Comparison of ENCODE assay signal across 17 cellular contexts in the genomic region with DNA sequence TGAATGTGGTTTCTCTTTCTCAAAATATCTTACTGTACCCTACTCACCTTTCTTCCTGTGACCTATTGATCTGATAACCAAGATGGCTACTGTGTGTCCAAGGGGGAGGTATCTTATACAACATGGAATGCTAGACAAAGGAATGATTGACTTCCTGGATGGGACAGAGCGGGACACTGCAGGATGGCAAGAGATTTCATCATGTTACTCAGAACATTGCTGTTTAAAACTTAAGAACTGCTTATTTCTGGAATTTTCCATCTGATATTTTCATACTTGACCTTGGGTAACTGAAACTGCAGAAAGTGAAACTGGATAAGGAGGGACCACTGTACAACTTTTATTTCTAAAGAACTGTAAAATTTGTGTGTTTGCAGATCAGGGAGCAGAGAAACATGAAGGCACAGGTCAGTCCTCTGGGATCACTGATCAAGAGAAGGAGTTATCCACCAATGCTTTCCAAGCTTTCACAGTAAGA. TPM values are rescaled to one million over a fixed set of nuclear protein-coding genes. Genes with fewer than 3 reads are reported as not detected.
DNase-seq lines count a peak whose midpoint lies in the region; ATAC-seq and TF ChIP-seq lines count a peak whose summit lies in the region.
"Had no signal": no experiment of that assay in that cellular context is flagged by ENCODE, and none has a peak within 500 bp of the region (broad histone marks: within the 10 kb centered on the region; RNA-seq: fewer than 3 reads in every experiment).

No MANE protein-coding gene starts in this region.

- no peak overlapping the region for H4K8ac ChIP-seq in H9 (replicated peaks; ENCODE audit: insufficient read length, low read depth, low read length)

- H3K56ac ChIP-seq in H9 (ENCODE audit: insufficient read length, low read depth, low read length): no peak overlapping the region

- no peaks in the 10 kb centered on the region for H3F3A ChIP-seq in PC-3 (ENCODE audit: low read length, unreplicated experiment)

- H2BK15ac ChIP-seq in H9 (ENCODE audit: low read depth, low read length): no peak overlapping the region

- H2AFZ ChIP-seq in H9 (ENCODE audit: low read length) (no peak overlapping the region), PC-3 (ENCODE audit: low read length) (no peak overlapping the region)

- H2BK5ac ChIP-seq in H9 (ENCODE audit: insufficient read length, low read length): no peak overlapping the region

- intact Hi-C loops in PC-3 (cut with micrococcal nuclease): no loop called here

- H3K36me3 Mint-ChIP-seq in H9 (ENCODE audit: insufficient read depth in 1 of 3, low read depth in 3 of 3) (peaks cover 2 to 19% (median 10%) of the 10 kb centered on the region in 3 experiments; a peak in 5 of 7 replicates), glutamatergic neuron (ENCODE audit: unreplicated experiment) (no peaks in the 10 kb centered on the region)
- H3K36me3 Mint-ChIP-seq in activated naive CD8-positive, alpha-beta T cell: peaks cover 11% of the 10 kb centered on the region

- TF ChIP-seq CTCF in AG09319 (IDR thresholded peaks at IDR 0.05; ENCODE audit: low read depth, low read length) (no peak), H9 (conservative IDR thresholded peaks at IDR 0.05) (no peak), glutamatergic neuron (IDR thresholded peaks at IDR 0.05; ENCODE audit: partially characterized antibody, unreplicated experiment) (no peak), PC-3 (conservative IDR thresholded peaks at IDR 0.05; ENCODE audit: low read depth, low read length) (no peak)

- H3K27me3 Mint-ChIP-seq in H9 (ENCODE audit: low read depth) (no peaks in the 10 kb centered on the region), glutamatergic neuron (ENCODE audit: unreplicated experiment) (peaks cover 4% of the 10 kb centered on the region)
- no peaks in the 10 kb centered on the region for H3K27me3 Mint-ChIP-seq in activated naive CD8-positive, alpha-beta T cell
- H3K27me3 Mint-ChIP-seq: activated B cell treated with CpG ODN at 0.5 μM for 24 hours had no signal

- no peaks in the 10 kb centered on the region for H3K27me3 ChIP-seq in H9 (ENCODE audit: insufficient read depth, low read length)
- no peaks in the 10 kb centered on the region for H3K27me3 ChIP-seq in PC-3 (ENCODE audit: low read length)
- H3K27me3 ChIP-seq: BLaER1, foreskin keratinocyte had no signal

- no peak overlapping the region for H3T11ph ChIP-seq in H9 (ENCODE audit: low read length)

- DNase-seq in AG09319 (ENCODE audit: extremely low read depth, low read depth): peak; percentile 11
- no peak for DNase-seq in H9
- no peak for DNase-seq in glutamatergic neuron
- no peak for DNase-seq in PC-3
- DNase-seq in occipital lobe (lab: John Stamatoyannopoulos, UW): no peak
- no peak for DNase-seq in SIG-M5 treated with dmso at 0.1 percent for 504 hours (lab: John Stamatoyannopoulos, UW; ENCODE audit: unreplicated experiment)
- DNase-seq in activated CD4-positive, alpha-beta T cell treated with anti-CD3 and anti-CD28 coated beads for 1 hour: no peak
- DNase-seq: activated B cell treated with CpG ODN at 0.5 μM for 24 hours, cerebellar nuclear complex, foreskin keratinocyte, GF-D8, NCI-H1417, NCI-H748 treated with DMSO at 0.1 percent for 48 hours, SIG-M5 had no signal

- H3K9ac ChIP-seq in H9 (ENCODE audit: extremely low read depth, insufficient read length, low read length) (no peak overlapping the region), PC-3 (ENCODE audit: low read length) (no peak overlapping the region)
- H3K9ac ChIP-seq: BLaER1 had no signal

- no peaks in the 10 kb centered on the region for H3K9me3 ChIP-seq in H9 (ENCODE audit: control insufficient read depth, low read depth, low read length)
- no peaks in the 10 kb centered on the region for H3K9me3 ChIP-seq in PC-3 (ENCODE audit: low read length)
- H3K9me3 ChIP-seq: BLaER1 had no signal

- no peaks in the 10 kb centered on the region for H4K20me1 ChIP-seq in H9 (ENCODE audit: control insufficient read depth, insufficient read depth, insufficient read length)
- H4K20me1 ChIP-seq in PC-3 (ENCODE audit: low read length): no peaks in the 10 kb centered on the region

- H3K9me3 Mint-ChIP-seq in H9: no peaks in the 10 kb centered on the region
- no peaks in the 10 kb centered on the region for H3K9me3 Mint-ChIP-seq in activated naive CD8-positive, alpha-beta T cell (ENCODE audit: low read depth)
- H3K9me3 Mint-ChIP-seq in glutamatergic neuron (ENCODE audit: unreplicated experiment): no peaks in the 10 kb centered on the region
- H3K9me3 Mint-ChIP-seq: activated B cell treated with CpG ODN at 0.5 μM for 24 hours; activated T-helper 1 cell treated with anti-CD3 and anti-CD28 coated beads, Interleukin-12 subunit alpha, Interleukin-12 subunit beta, Interleukin-2, Interleukin-4 antibody, amounts not matched to agents 30 ng/mL and 10 ng/mL and 1 ng/mL, durations not matched to agents 14 hours and 24 hours and 36 hours had no signal

- H3K14ac ChIP-seq in H9 (ENCODE audit: insufficient read depth, low read length): no peak overlapping the region

- H4K5ac ChIP-seq in H9 (ENCODE audit: insufficient read length, low read depth, low read length): no peak overlapping the region

- H2BK120ac ChIP-seq in H9 (ENCODE audit: low read depth, low read length, poor library complexity, severe bottlenecking): no peak overlapping the region

- ATAC-seq in PC-3: no peak
- ATAC-seq: foreskin keratinocyte had no signal

- no peak overlapping the region for H2BK20ac ChIP-seq in H9 (ENCODE audit: low read depth, low read length, poor library complexity, severe bottlenecking)

- no peaks in the 10 kb centered on the region for H3K9me2 ChIP-seq in PC-3 (replicated peaks; ENCODE audit: low read length)

- POLR2A ChIA-PET in PC-3 (lab: Charles Lee; ENCODE audit: unreplicated experiment): no interaction called here

- no peak overlapping the region for H4K91ac ChIP-seq in H9 (ENCODE audit: insufficient read length, low read depth, low read length)

- H2AK5ac ChIP-seq in H9 (ENCODE audit: insufficient read length, low read length): no peak overlapping the region

- no peak overlapping the region for H3K4me3 Mint-ChIP-seq in H9
- no peak overlapping the region for H3K4me3 Mint-ChIP-seq in activated naive CD8-positive, alpha-beta T cell
- H3K4me3 Mint-ChIP-seq in glutamatergic neuron (ENCODE audit: unreplicated experiment): peak overlapping the region; percentile 6
- H3K4me3 Mint-ChIP-seq: activated B cell treated with CpG ODN at 0.5 μM for 24 hours; activated T-helper 1 cell treated with anti-CD3 and anti-CD28 coated beads, Interleukin-12 subunit alpha, Interleukin-12 subunit beta, Interleukin-2, Interleukin-4 antibody, amounts not matched to agents 30 ng/mL and 10 ng/mL and 1 ng/mL, durations not matched to agents 14 hours and 24 hours and 36 hours had no signal

- H3K23me2 ChIP-seq in H9 (ENCODE audit: insufficient read length, low read depth, low read length, poor library complexity, severe bottlenecking): no peaks in the 10 kb centered on the region

- no peaks in the 10 kb centered on the region; the same call in 1 of the 2 replicates for H3K79me2 ChIP-seq in H9 (ENCODE audit: insufficient read depth, low read length)
- H3K79me2 ChIP-seq in PC-3 (ENCODE audit: low read length): peaks cover 42% of the 10 kb centered on the region

- WGBS in H9 (ENCODE audit: extremely low coverage, insufficient read length, low lambda C conversion rate): no CpG with 5 or more reads among the region's 1 CpG

- no TSS peak for BruUV-seq in PC-3 (replicated peaks; lab: Mats Ljungman, UMichigan)

- H3K4me1 Mint-ChIP-seq in H9 (peaks cover 5 to 6% of the 10 kb centered on the region in 2 experiments), glutamatergic neuron (ENCODE audit: low read depth, unreplicated experiment) (peaks cover 7% of the 10 kb centered on the region)
- peaks cover 38% of the 10 kb centered on the region for H3K4me1 Mint-ChIP-seq in activated naive CD8-positive, alpha-beta T cell (ENCODE audit: low read depth)

- no peak overlapping the region for H3K4ac ChIP-seq in H9 (ENCODE audit: low read depth, low read length)

- H3K27ac Mint-ChIP-seq in H9: peak overlapping the region; percentile 8 to 87 (median 13); a peak in 6 of 7 replicates
- peak overlapping the region; percentile 56 for H3K27ac Mint-ChIP-seq in activated naive CD8-positive, alpha-beta T cell
- peak overlapping the region; percentile 46 for H3K27ac Mint-ChIP-seq in glutamatergic neuron (ENCODE audit: unreplicated experiment)
- H3K27ac Mint-ChIP-seq: activated B cell treated with CpG ODN at 0.5 μM for 24 hours; activated T-helper 1 cell treated with anti-CD3 and anti-CD28 coated beads, Interleukin-12 subunit alpha, Interleukin-12 subunit beta, Interleukin-2, Interleukin-4 antibody, amounts not matched to agents 30 ng/mL and 10 ng/mL and 1 ng/mL, durations not matched to agents 14 hours and 24 hours and 36 hours had no signal

- CTCF ChIA-PET in PC-3 (lab: Charles Lee): no interaction called here

- H3K4me1 ChIP-seq in H9 (ENCODE audit: insufficient read depth, low read length): no peaks in the 10 kb centered on the region
- H3K4me1 ChIP-seq in PC-3 (ENCODE audit: insufficient read depth, low read length): no peaks in the 10 kb centered on the region
- H3K4me1 ChIP-seq: BLaER1, foreskin keratinocyte had no signal

- peaks cover 16% of the 10 kb centered on the region; the same call in 1 of the 2 replicates for H3K36me3 ChIP-seq in PC-3 (ENCODE audit: low read depth, low read length)

- no peak overlapping the region for H3K4me3 ChIP-seq in PC-3 (ENCODE audit: low read length)
- H3K4me3 ChIP-seq: BLaER1 had no signal

- H3K23ac ChIP-seq in H9 (ENCODE audit: insufficient read length, low read depth, low read length): no peak overlapping the region

- peaks cover 2% of the 10 kb centered on the region for H3K79me1 ChIP-seq in H9 (ENCODE audit: insufficient read depth, low read depth, low read length, poor library complexity, severe bottlenecking)

- H3K27ac ChIP-seq in H9 (ENCODE audit: insufficient read length, low read depth, low read length) (no peak overlapping the region), PC-3 (ENCODE audit: low read length) (no peak overlapping the region)
- H3K27ac ChIP-seq: BLaER1, foreskin keratinocyte had no signal

- H3K4me2 ChIP-seq in H9 (ENCODE audit: insufficient read depth, insufficient read length, low read length): no peak overlapping the region
- no peak overlapping the region for H3K4me2 ChIP-seq in PC-3 (ENCODE audit: low read length)
- H3K4me2 ChIP-seq: BLaER1 had no signal

- no peak overlapping the region for H2BK12ac ChIP-seq in H9 (ENCODE audit: insufficient read length, low read depth, low read length)

- no peak overlapping the region for H3K18ac ChIP-seq in H9 (ENCODE audit: insufficient read length, low read depth, low read length)

RNA-seq across cellular contexts. Expression of gene CNOT10, which starts 18.5 kb away (rescaled TPM):
- total RNA-seq in H9 (2021) (55.4 and 67.1 TPM in 2 replicates), glutamatergic neuron (ENCODE audit: unreplicated experiment) (35.5 TPM), PC-3 (2014; rRNA removed) (42.6 and 46.2 TPM in 2 replicates), occipital lobe (53.5 TPM)
